ENCODE assay signal across 8 cellular contexts in the genomic region with DNA sequence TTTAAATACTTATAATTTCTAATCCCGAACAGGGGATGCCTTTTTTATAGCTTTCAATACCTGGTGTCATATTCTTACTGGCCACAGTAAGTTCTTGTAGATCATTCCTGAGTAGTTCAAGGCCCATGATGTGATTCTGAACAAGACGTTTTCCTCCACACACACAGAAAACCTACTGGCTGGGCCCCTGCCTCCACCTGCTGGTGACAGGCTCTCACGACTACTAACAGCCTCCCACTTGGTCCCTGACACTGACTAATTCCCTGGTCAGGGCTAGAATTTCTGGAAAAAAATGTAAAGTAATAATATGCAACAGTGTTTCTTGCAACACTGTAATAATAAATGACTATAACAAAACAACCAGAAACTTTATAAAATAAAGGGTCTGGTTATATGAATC. TPM values are rescaled to one million over a fixed set of nuclear protein-coding genes. Genes with fewer than 3 reads are reported as not detected.
DNase-seq lines count a peak whose midpoint lies in the region; ATAC-seq, FAIRE-seq and TF ChIP-seq lines count a peak whose summit lies in the region.

No MANE protein-coding gene starts in this region.

- FAIRE-seq in GM12891 (lab: Jason Lieb, UNC) = peak; percentile 76

- H3K36me3 ChIP-seq in SK-N-SH (replicated peaks in 1 of 2; ENCODE audit: control insufficient read depth in 1 of 2, insufficient read depth in 2 of 2, low read length in 1 of 2) = peaks cover 0 to 17% of the 10 kb centered on the region in 2 experiments
- H3K36me3 ChIP-seq in right lobe of liver = peaks cover 0 to 1% (median 0%) of the 10 kb centered on the region in 4 donors
- peaks cover 23% of the 10 kb centered on the region for H3K36me3 ChIP-seq in suprapubic skin

- no peak overlapping the region for H3K4me3 ChIP-seq in AG04450 (ENCODE audit: low read depth, low read length)
- H3K4me3 ChIP-seq in SK-N-SH (ENCODE audit: low read depth in 2 of 2, low read length in 1 of 2) = no peak overlapping the region; a peak in 1 of 4 replicates
- no peak overlapping the region for H3K4me3 ChIP-seq in right lobe of liver
- H3K4me3 ChIP-seq in suprapubic skin = no peak overlapping the region

- H3K4me2 ChIP-seq in SK-N-SH = no peak overlapping the region

- TF ChIP-seq CTCF in AG04450 (IDR thresholded peaks at IDR 0.05; ENCODE audit: low read depth, low read length) (peak; percentile 91), LNCAP (IDR thresholded peaks at IDR 0.05) (peak; percentile 69), SK-N-SH (IDR thresholded peaks at IDR 0.05) (peak; percentile 75), right lobe of liver (IDR thresholded peaks at IDR 0.05) (peak; percentile 46 to 56 (median 55)), suprapubic skin (IDR thresholded peaks at IDR 0.05) (peak; percentile 65 to 67)

- no peaks in the 10 kb centered on the region for H3K27me3 Mint-ChIP-seq in natural killer cell treated with Interleukin-12 subunit alpha and Interleukin-12 subunit beta and Interleukin-15 and Interleukin-18, amount 100 ng/mL, for 72 hours

- H3K27ac ChIP-seq in AG04450 (ENCODE audit: low read depth, low read length) (no peak overlapping the region), SK-N-SH (ENCODE audit: low read depth in 2 of 2, low read length in 1 of 2) (peak overlapping the region in 1 of 2 experiments; percentile 37; a peak in 1 of 4 replicates), right lobe of liver (no peak overlapping the region), suprapubic skin (no peak overlapping the region)

- intact Hi-C loops in right lobe of liver (cut with DNase I) = loop anchor here in 1 of 2 donors (5.0 kb wide), 1 partner anchor 300 kb away; no protein-coding TSS in a partner anchor

- no peaks in the 10 kb centered on the region for H3K9me2 ChIP-seq in SK-N-SH

- H3K27me3 ChIP-seq in AG04450 (ENCODE audit: control insufficient read depth, insufficient read depth, low read length) (no peaks in the 10 kb centered on the region), SK-N-SH (ENCODE audit: insufficient read depth) (no peaks in the 10 kb centered on the region), right lobe of liver (no peaks in the 10 kb centered on the region), suprapubic skin (no peaks in the 10 kb centered on the region)

- 38% methylated on average over 3 of the region's 3 CpGs for WGBS in SK-N-SH (ENCODE audit: low lambda C conversion rate)
- WGBS in right lobe of liver (ENCODE audit: insufficient coverage, low coverage, low lambda C conversion rate, missing lambda C conversion rate) = 27% methylated on average over 3 of the region's 3 CpGs
- 21% methylated on average over 3 of the region's 3 CpGs for whole genome bisulfite sequencing in suprapubic skin

- H3F3A ChIP-seq in SK-N-SH (replicated peaks; ENCODE audit: insufficient read depth) = peaks cover 9% of the 10 kb centered on the region

- TF ChIP-seq POLR2A in GM12891 (IDR thresholded peaks at IDR 0.05; ENCODE audit: low read depth, low read length) (no peak), right lobe of liver (IDR thresholded peaks at IDR 0.05) (no peak), suprapubic skin (IDR thresholded peaks at IDR 0.05) (no peak)

- DNase-seq in AG04450 (ENCODE audit: low read depth, low spot score) (peak; percentile 44), GM12891 (ENCODE audit: insufficient read length, low spot score) (peak; percentile 73), SK-N-SH (peak; percentile 72), dermis microvascular lymphatic vessel endothelial cell (ENCODE audit: low read depth in 2 of 2) (peak; percentile 34 to 69), right lobe of liver (no peak), suprapubic skin (ENCODE audit: low spot score in 2 of 2) (peak; percentile 35 to 76)
- DNase-seq in natural killer cell treated with Interleukin-12 subunit alpha and Interleukin-12 subunit beta and Interleukin-15 and Interleukin-18, amount 100 ng/mL, for 72 hours (ENCODE audit: low spot score) = no peak

- H3K79me2 ChIP-seq in SK-N-SH (ENCODE audit: insufficient read depth) = no peaks in the 10 kb centered on the region

- 0 out of 2 replicates have a peak, but pooled peaks cover 3% of the 10 kb centered on the region for H4K20me1 ChIP-seq in SK-N-SH (ENCODE audit: insufficient read depth)

- no peaks in the 10 kb centered on the region for H3K9me3 Mint-ChIP-seq in natural killer cell treated with Interleukin-12 subunit alpha and Interleukin-12 subunit beta and Interleukin-15 and Interleukin-18, amount 100 ng/mL, for 72 hours

- peak; percentile 63 to 86 (median 79) for ATAC-seq in right lobe of liver
- ATAC-seq in natural killer cell treated with Interleukin-12 subunit alpha and Interleukin-12 subunit beta and Interleukin-15 and Interleukin-18, amount 100 ng/mL, for 72 hours = no peak

- peak overlapping the region in 1 of 2 donors; percentile 33 for H3K27ac Mint-ChIP-seq in natural killer cell treated with Interleukin-12 subunit alpha and Interleukin-12 subunit beta and Interleukin-15 and Interleukin-18, amount 100 ng/mL, for 72 hours

- TF ChIP-seq EP300 in SK-N-SH (IDR thresholded peaks at IDR 0.05; ENCODE audit: borderline replicate concordance in 1 of 2, low read depth in 1 of 2, low read length in 1 of 2) (no peak), suprapubic skin (IDR thresholded peaks at IDR 0.05) (no peak)

- peaks cover 0 to 2% of the 10 kb centered on the region in 2 donors for H3K4me1 Mint-ChIP-seq in natural killer cell treated with Interleukin-12 subunit alpha and Interleukin-12 subunit beta and Interleukin-15 and Interleukin-18, amount 100 ng/mL, for 72 hours (ENCODE audit: low read depth in 2 of 2)

- no peak overlapping the region; the same call in 1 of the 2 replicates for H2AFZ ChIP-seq in SK-N-SH (ENCODE audit: low read depth)

- no peak overlapping the region for H3K4me3 Mint-ChIP-seq in natural killer cell treated with Interleukin-12 subunit alpha and Interleukin-12 subunit beta and Interleukin-15 and Interleukin-18, amount 100 ng/mL, for 72 hours

- H3K9me3 ChIP-seq in AG04450 (ENCODE audit: control insufficient read depth, insufficient read depth, low read length) (no peaks in the 10 kb centered on the region), SK-N-SH (no peaks in the 10 kb centered on the region), right lobe of liver (no peaks in the 10 kb centered on the region), suprapubic skin (no peaks in the 10 kb centered on the region)

- peak; percentile 72 for TF ChIP-seq RAD21 in SK-N-SH (IDR thresholded peaks at IDR 0.05; ENCODE audit: low read length)

- peaks cover 8% of the 10 kb centered on the region for H3K36me3 Mint-ChIP-seq in natural killer cell treated with Interleukin-12 subunit alpha and Interleukin-12 subunit beta and Interleukin-15 and Interleukin-18, amount 100 ng/mL, for 72 hours

- CTCF ChIA-PET in AG04450 (lab: Charles Lee) (interaction anchor here (0.7 to 3.8 kb wide), 73 partner anchors 10 to 695 kb away, joined by 3 to 79 read pairs (median 5); no protein-coding TSS in a partner anchor), SK-N-SH (lab: Yijun Ruan, JAX) (interaction anchor here (0.6 to 3.8 kb wide), 50 partner anchors 9 to 678 kb away, joined by 3 to 56 read pairs (median 5); partner anchors contain the start of gene ZBTB21)

- POLR2A ChIA-PET in AG04450 (lab: Yijun Ruan, JAX) = interaction anchor here (0.6 to 0.7 kb wide), 2 partner anchors 52 to 293 kb away, joined by 4 read pairs; no protein-coding TSS in a partner anchor
- POLR2A ChIA-PET in SK-N-SH (lab: Yijun Ruan, JAX) = no interaction called here

- H3K4me1 ChIP-seq in SK-N-SH (ENCODE audit: control insufficient read depth in 1 of 2, insufficient read depth in 2 of 2, low read depth in 1 of 2, low read length in 1 of 2) = peaks cover 0 to 9% of the 10 kb centered on the region in 2 experiments; a peak in 2 of 4 replicates
- H3K4me1 ChIP-seq in right lobe of liver = no peaks in the 10 kb centered on the region
- H3K4me1 ChIP-seq in suprapubic skin = peaks cover 4% of the 10 kb centered on the region

- no peak overlapping the region for H3K9ac ChIP-seq in SK-N-SH

TF ChIP-seq in GM12891, 5 proteins besides CTCF, POLR2A, EP300 and RAD21:
- TF ChIP-seq POLR2AphosphoS5 (IDR thresholded peaks at IDR 0.05; ENCODE audit: low read depth, low read length) (no peak), TAF1 (IDR thresholded peaks at IDR 0.05; ENCODE audit: low read depth, low read length) (no peak), PAX5 (IDR thresholded peaks at IDR 0.05; ENCODE audit: insufficient read depth, low read length, severe bottlenecking) (no peak), POU2F2 (IDR thresholded peaks at IDR 0.05; ENCODE audit: low read depth, low read length) (no peak), SPI1 (IDR thresholded peaks at IDR 0.05; ENCODE audit: low read depth, low read length) (no peak)
TF ChIP-seq in GM12891: peak in this region for 0.

TF ChIP-seq in SK-N-SH, 30 proteins besides CTCF, POLR2A, EP300 and RAD21 (continues in another document):
- TF ChIP-seq SMC3 (IDR thresholded peaks at IDR 0.05; ENCODE audit: low read depth, low read length) = peak; percentile 78
- TF ChIP-seq TEAD4 (IDR thresholded peaks at IDR 0.05; ENCODE audit: borderline replicate concordance, insufficient read depth) = no peak
- no peak for TF ChIP-seq TAF1 (IDR thresholded peaks at IDR 0.05; ENCODE audit: borderline replicate concordance, low read depth, low read length)
- no peak for TF ChIP-seq EZH2phosphoT487 (IDR thresholded peaks at IDR 0.05; ENCODE audit: borderline replicate concordance, low read depth)
- no peak for TF ChIP-seq USF2 (IDR thresholded peaks at IDR 0.05; ENCODE audit: borderline replicate concordance, low read depth, low read length)
- no peak for TF ChIP-seq TCF12 (IDR thresholded peaks at IDR 0.05)
- no peak for TF ChIP-seq ELF1 (IDR thresholded peaks at IDR 0.05)

RNA-seq across cellular contexts. Expression of gene RIPK4, which starts 50.4 kb away (rescaled TPM):
- polyA plus RNA-seq in AG04450 (2011; rRNA removed) = not detected in 2 replicates
- polyA minus RNA-seq in AG04450 (2011; rRNA and poly(A)+ RNA removed) = not detected in 2 replicates
- polyA plus RNA-seq in GM12891 (2012; ENCODE audit: low read depth, missing spikeins) = 0.10 TPM
- polyA plus RNA-seq in SK-N-SH (2012; rRNA removed) = 7.0 and 11.0 TPM in 2 replicates
- 4.2 and 5.7 TPM in 2 replicates for polyA plus RNA-seq in SK-N-SH (2012; cell fraction: cytosol; rRNA removed)
- polyA plus RNA-seq in SK-N-SH (2012; cell fraction: nucleus; rRNA removed) = 33.7 and 42.4 TPM in 2 replicates
- 1.8 and 2.1 TPM in 2 replicates for total RNA-seq in dermis microvascular lymphatic vessel endothelial cell
- 10 to 100 TPM in 5 of 6 experiments, 1 to 10 TPM in 1; 6.7 to 18.7 (median 12.7) TPM for total RNA-seq in right lobe of liver
- 10 to 100 TPM; 38.6 to 59.5 (median 50.0) TPM for total RNA-seq in suprapubic skin
- under 1 TPM in 1 of 2 donors, not detected in 1; 0.11 TPM for total RNA-seq in natural killer cell treated with Interleukin-12 subunit alpha and Interleukin-12 subunit beta and Interleukin-15 and Interleukin-18, amount 100 ng/mL, for 72 hours

Comparison
In these comparisons a context has a peak if more than half of its experiments do, and no peak if none do; other contexts are left out.
1. DNase-seq: peak in AG04450 (single experiment), GM12891 (single experiment), SK-N-SH (single experiment), dermis microvascular lymphatic vessel endothelial cell (2 of 2) and suprapubic skin (2 of 2); none in right lobe of liver (0 of 3) and natural killer cell treated with Interleukin-12 subunit alpha and Interleukin-12 subunit beta and Interleukin-15 and Interleukin-18, amount 100 ng/mL, for 72 hours (single experiment).
2. ATAC-seq: peak in right lobe of liver (4 of 4); none in natural killer cell treated with Interleukin-12 subunit alpha and Interleukin-12 subunit beta and Interleukin-15 and Interleukin-18, amount 100 ng/mL, for 72 hours (0 of 2).
3. Peak in every context shown above with its lines, with median percentiles within 50 percentile points of each other: CTCF ChIP-seq.